Comparison of ENCODE assay signal across 19 cellular contexts in the genomic region with DNA sequence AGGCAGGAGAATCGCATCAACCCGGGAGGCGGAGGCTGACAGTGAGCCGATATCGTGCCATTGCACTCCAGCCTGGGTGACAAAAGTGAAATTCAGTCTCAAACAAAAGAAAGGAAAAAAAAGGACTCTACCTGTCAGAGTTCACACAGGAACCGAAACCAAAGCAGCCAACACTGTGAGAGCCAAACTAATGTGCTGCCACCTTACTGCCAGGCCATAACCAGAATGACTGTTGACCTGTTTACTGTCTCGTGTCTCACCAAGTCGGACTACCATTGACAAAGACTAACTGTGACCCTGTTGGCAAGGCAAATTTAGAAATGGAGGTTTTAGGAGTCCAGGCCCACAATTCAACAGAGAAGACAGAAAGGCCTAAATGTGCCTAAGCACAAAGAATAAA.
DNase-seq lines count a peak whose midpoint lies in the region; ATAC-seq and TF ChIP-seq lines count a peak whose summit lies in the region.
"Had no signal": no experiment of that assay in that cellular context is flagged by ENCODE, and none has a peak within 500 bp of the region (broad histone marks: within the 10 kb centered on the region; RNA-seq: fewer than 3 reads in every experiment).

No MANE protein-coding gene starts in this region.

- DNase-seq in posterior vena cava (ENCODE audit: low spot score) = no peak
- DNase-seq in dorsolateral prefrontal cortex = no peak
- no peak for DNase-seq in Kasumi-1 (lab: John Stamatoyannopoulos, UW)
- DNase-seq: activated CD4-positive, alpha-beta T cell treated with anti-CD3 and anti-CD28 coated beads, Interleukin-2, amount 10 ng/mL, durations not matched to agents 24 days and 14 days; activated T-cell treated with anti-CD3 and anti-CD28 coated beads, Interleukin-2, amount 50 U/mL, for 1 hour; caudate nucleus; effector memory CD4-positive, alpha-beta T cell; KG1; left cardiac atrium; mucosa of descending colon; NCI-H1417; occipital lobe had no signal

- TF ChIP-seq CTCF in dorsolateral prefrontal cortex (IDR thresholded peaks at IDR 0.05 in 54 of 56, conservative IDR thresholded peaks at IDR 0.05 in 2 of 56; ENCODE audit: low read depth in 1 of 56, partially characterized antibody in 56 of 56) = no peak

- no peak overlapping the region for H3K27ac ChIP-seq in dorsolateral prefrontal cortex
- H3K27ac ChIP-seq: HL-60, SJSA1 had no signal

- intact Hi-C loops in posterior vena cava (cut with DNase I) = no loop called here
- intact Hi-C loops in dorsolateral prefrontal cortex (cut with DNase I) = no loop called here

- H3K9me3 Mint-ChIP-seq in stimulated activated memory B cell treated with anti-CD40 and anti-IgM and Interleukin-4, amounts not matched to agents 10 μg/mL and 1 μg/mL and 100 μg/mL, for 72 hours = peaks cover 3% of the 10 kb centered on the region

- peaks cover 4% of the 10 kb centered on the region for H3K27me3 Mint-ChIP-seq in stimulated activated memory B cell treated with anti-CD40 and anti-IgM and Interleukin-4, amounts not matched to agents 10 μg/mL and 1 μg/mL and 100 μg/mL, for 72 hours
- H3K27me3 Mint-ChIP-seq: stimulated activated naive CD8-positive, alpha-beta T cell treated with anti-CD3 and anti-CD28 coated beads, Interleukin-15, Interleukin-2, amounts not matched to agents 100 ng/mL and 50 ng/mL, for 24 hours had no signal

- H3K27ac Mint-ChIP-seq in stimulated activated memory B cell treated with anti-CD40 and anti-IgM and Interleukin-4, amounts not matched to agents 10 μg/mL and 1 μg/mL and 100 μg/mL, for 72 hours = no peak overlapping the region
- H3K27ac Mint-ChIP-seq: activated CD4-positive, alpha-beta T cell treated with anti-CD3 and anti-CD28 coated beads, Interleukin-2, amount 10 ng/mL, durations not matched to agents 24 days and 14 days; stimulated activated naive CD8-positive, alpha-beta T cell treated with anti-CD3 and anti-CD28 coated beads, Interleukin-15, Interleukin-2, amounts not matched to agents 100 ng/mL and 50 ng/mL, for 24 hours had no signal

- no peak overlapping the region for H3K4me3 Mint-ChIP-seq in stimulated activated memory B cell treated with anti-CD40 and anti-IgM and Interleukin-4, amounts not matched to agents 10 μg/mL and 1 μg/mL and 100 μg/mL, for 72 hours
- H3K4me3 Mint-ChIP-seq: activated CD4-positive, alpha-beta T cell treated with anti-CD3 and anti-CD28 coated beads, Interleukin-2, amount 10 ng/mL, durations not matched to agents 24 days and 14 days; stimulated activated naive CD8-positive, alpha-beta T cell treated with anti-CD3 and anti-CD28 coated beads, Interleukin-15, Interleukin-2, amounts not matched to agents 100 ng/mL and 50 ng/mL, for 24 hours had no signal

- ATAC-seq in GM18868 (IDR thresholded peaks at IDR 0.05; ENCODE audit: unreplicated experiment) (peak; percentile 100), GM21576 (IDR thresholded peaks at IDR 0.05; ENCODE audit: unreplicated experiment) (peak; percentile 82), HG03103 (IDR thresholded peaks at IDR 0.05; ENCODE audit: low read depth, unreplicated experiment) (peak; percentile 87)
- peak; percentile 63 for ATAC-seq in stimulated activated memory B cell treated with anti-CD40 and anti-IgM and Interleukin-4, amounts not matched to agents 10 μg/mL and 1 μg/mL and 100 μg/mL, for 72 hours
- ATAC-seq: left cardiac atrium, mucosa of descending colon had no signal

- H3K36me3 Mint-ChIP-seq in stimulated activated memory B cell treated with anti-CD40 and anti-IgM and Interleukin-4, amounts not matched to agents 10 μg/mL and 1 μg/mL and 100 μg/mL, for 72 hours = peaks cover 14% of the 10 kb centered on the region

- peaks cover 0 to 36% (median 0%) of the 10 kb centered on the region in 45 donors for H3K27me3 ChIP-seq in dorsolateral prefrontal cortex
- H3K27me3 ChIP-seq: SJSA1 had no signal

- no peak overlapping the region for H3K4me3 ChIP-seq in dorsolateral prefrontal cortex
- H3K4me3 ChIP-seq: mucosa of descending colon, SJSA1 had no signal

- no peaks in the 10 kb centered on the region for H3K4me1 Mint-ChIP-seq in stimulated activated memory B cell treated with anti-CD40 and anti-IgM and Interleukin-4, amounts not matched to agents 10 μg/mL and 1 μg/mL and 100 μg/mL, for 72 hours
- H3K4me1 Mint-ChIP-seq: activated CD4-positive, alpha-beta T cell treated with anti-CD3 and anti-CD28 coated beads, Interleukin-2, amount 10 ng/mL, durations not matched to agents 24 days and 14 days had no signal
